Comparison of ENCODE assay signal across 8 cellular contexts in genomic region chr20:62792940-62793756, GRCh38. TPM values are rescaled to one million over a fixed set of nuclear protein-coding genes. Genes with fewer than 3 reads are reported as not detected.
DNase-seq lines count a peak whose midpoint lies in the region; TF ChIP-seq lines count a peak whose summit lies in the region.

No MANE protein-coding gene starts in this region.

- peak overlapping the region; percentile 66 for H3K27ac ChIP-seq in A673 (ENCODE audit: low read depth, low read length, poor library complexity, severe bottlenecking)

- CTCF ChIA-PET in A673 (lab: Charles Lee) = interaction anchor here (0.6 to 2.1 kb wide), 3 partner anchors 105 to 293 kb away, joined by 3 to 8 read pairs (median 5); no protein-coding TSS in a partner anchor
- CTCF ChIA-PET in MCF 10A (lab: Yijun Ruan, JAX) = interaction anchor here (0.7 to 7.8 kb wide), 25 partner anchors 12 to 403 kb away, joined by 3 to 85 read pairs (median 9); partner anchors contain the start of genes OGFR and SLCO4A1

- TF ChIP-seq CTCF in A673 (conservative IDR thresholded peaks at IDR 0.05; ENCODE audit: low read depth, low read length) (no peak), HFFc6 (IDR thresholded peaks at IDR 0.05) (no peak; the same call in 1 of the 2 replicates), MCF 10A (IDR thresholded peaks at IDR 0.05; ENCODE audit: unreplicated experiment) (no peak), neural crest cell (conservative IDR thresholded peaks at IDR 0.05) (no peak)

- H3K9me3 Mint-ChIP-seq in HFFc6 (no peaks in the 10 kb centered on the region), MCF 10A (ENCODE audit: unreplicated experiment) (no peaks in the 10 kb centered on the region), neural crest cell (no peaks in the 10 kb centered on the region)

- H3K4me1 ChIP-seq in A673 (ENCODE audit: insufficient read depth, low read length, poor library complexity, severe bottlenecking) = peaks cover 21% of the 10 kb centered on the region

- POLR2A ChIA-PET in A673 (lab: Charles Lee; ENCODE audit: low non-redundant PET) (no interaction called here), MCF 10A (lab: Yijun Ruan, JAX) (interaction anchor here (0.7 to 4.2 kb wide), 17 partner anchors 12 to 727 kb away, joined by 3 to 44 read pairs (median 6); partner anchors contain the start of genes DIDO1, OGFR, RPS21 and TCFL5)

- intact Hi-C loops in A673 (cut with micrococcal nuclease; ENCODE audit: unreplicated experiment) (loop anchor here (5.0 kb wide), 1 partner anchor 381 kb away; no protein-coding TSS in a partner anchor), MCF 10A (cut with micrococcal nuclease) (no loop called here)

- peaks cover under 1% of the 10 kb centered on the region; the same call in 1 of the 2 replicates for H3K36me3 Mint-ChIP-seq in HFFc6 (ENCODE audit: low read depth)
- peaks cover 5% of the 10 kb centered on the region for H3K36me3 Mint-ChIP-seq in MCF 10A (ENCODE audit: insufficient read depth, unreplicated experiment)
- H3K36me3 Mint-ChIP-seq in neural crest cell (ENCODE audit: low read depth) = peaks cover 2% of the 10 kb centered on the region

- BruUV-seq in A673 (replicated peaks; lab: Mats Ljungman, UMichigan) = no TSS peak
- no TSS peak for BruUV-seq in MCF 10A (replicated peaks; lab: Mats Ljungman, UMichigan)

- no peaks in the 10 kb centered on the region for H3K9me3 ChIP-seq in A673 (ENCODE audit: low read depth, low read length, poor library complexity, severe bottlenecking)

- H3K27ac Mint-ChIP-seq in HFFc6 = peak overlapping the region; percentile 88
- peak overlapping the region; percentile 87 for H3K27ac Mint-ChIP-seq in MCF 10A (ENCODE audit: low read depth, unreplicated experiment)
- H3K27ac Mint-ChIP-seq in neural crest cell (ENCODE audit: unreplicated experiment) = no peak overlapping the region

- peak overlapping the region; percentile 49; the same call in 1 of the 2 replicates for H3K4me3 Mint-ChIP-seq in HFFc6
- peak overlapping the region; percentile 40 for H3K4me3 Mint-ChIP-seq in MCF 10A (ENCODE audit: unreplicated experiment)
- peak overlapping the region; percentile 57 for H3K4me3 Mint-ChIP-seq in neural crest cell

- H3K27me3 Mint-ChIP-seq in HFFc6 (ENCODE audit: insufficient read depth) (peaks cover 2% of the 10 kb centered on the region; the same call in 1 of the 2 replicates), MCF 10A (ENCODE audit: insufficient read depth, unreplicated experiment) (no peaks in the 10 kb centered on the region), neural crest cell (ENCODE audit: low read depth) (no peaks in the 10 kb centered on the region)

- H3K4me3 ChIP-seq in A673 (ENCODE audit: low read depth, low read length, poor library complexity, severe bottlenecking) = no peak overlapping the region

- H3K27me3 ChIP-seq in A673 (replicated peaks; ENCODE audit: insufficient read depth, low read depth, low read length, poor library complexity) = no peaks in the 10 kb centered on the region

- peaks cover 33% of the 10 kb centered on the region for H3K4me1 Mint-ChIP-seq in HFFc6 (ENCODE audit: low read depth)
- peaks cover 17% of the 10 kb centered on the region for H3K4me1 Mint-ChIP-seq in MCF 10A (ENCODE audit: insufficient read depth, unreplicated experiment)
- H3K4me1 Mint-ChIP-seq in neural crest cell = peaks cover 16% of the 10 kb centered on the region

- DNase-seq in A673 (ENCODE audit: low spot score) (no peak), HFFc6 (no peak), MCF 10A (ENCODE audit: unreplicated experiment) (no peak), neural crest cell (ENCODE audit: low read depth, low spot score) (no peak), NCI-H526 treated with DMSO at 0.1 percent for 48 hours (lab: John Stamatoyannopoulos, UW) (no peak), NCI-H2081 treated with DMSO at 0.1 percent for 48 hours (lab: John Stamatoyannopoulos, UW) (no peak), retina (no peak), GM19238 (ENCODE audit: insufficient read length, low spot score) (no peak)

- peaks cover 7% of the 10 kb centered on the region for H3K36me3 ChIP-seq in A673 (ENCODE audit: insufficient read depth, low read length, poor library complexity, severe bottlenecking)

RNA-seq across cellular contexts. Expression of gene MRGBP, which starts 3.1 kb away (rescaled TPM):
- total RNA-seq in A673 (2021) (26.5 and 27.9 TPM in 2 replicates), MCF 10A (2022) (16.9 and 17.8 TPM in 2 replicates), neural crest cell (19.4 and 22.2 TPM in 2 replicates)
- total RNA-seq in HFFc6 (2021; fragmentation: NEBNext Ultra II Directional; extraction: Animal tissue kit (Norgen Biotek cat#: 25700)) = 10 to 100 TPM; 14.9 to 17.8 (median 16.6) TPM

RNA-seq across cellular contexts. Expression of gene OGFR, which starts 11.5 kb away (rescaled TPM):
- total RNA-seq in A673 (2021) (46.1 and 47.7 TPM in 2 replicates), MCF 10A (2022) (28.8 and 31.0 TPM in 2 replicates), neural crest cell (36.7 and 38.5 TPM in 2 replicates)
- 10 to 100 TPM; 37.8 to 42.2 (median 39.0) TPM for total RNA-seq in HFFc6 (2021; fragmentation: NEBNext Ultra II Directional; extraction: Animal tissue kit (Norgen Biotek cat#: 25700))

RNA-seq across cellular contexts. Expression of gene COL9A3, which starts 23.7 kb away (rescaled TPM):
- total RNA-seq in A673 (2021) (8.4 and 11.7 TPM in 2 replicates), MCF 10A (2022) (not detected in 2 replicates), neural crest cell (3.8 and 4.6 TPM in 2 replicates)
- total RNA-seq in HFFc6 (2021; fragmentation: NEBNext Ultra II Directional; extraction: Animal tissue kit (Norgen Biotek cat#: 25700)) = under 1 TPM in 3 of 6 experiments, not detected in 3; 0.07 to 0.34 (median 0.09) TPM
